ENCODE assay signal across 1 cellular context in genomic region chr11:48025983-48026340, GRCh38.
A peak's percentile ranks its signal among the peaks of the same experiment; 100 is the strongest.
TF ChIP-seq lines count a peak whose summit lies in the region.

No MANE protein-coding gene starts in this region.

TF ChIP-seq in HepG2, 621 proteins besides CTCF, POLR2A, EP300 and RAD21:
- no peak for TF ChIP-seq ATF6 (CRISPR knock-in tag; conservative IDR thresholded peaks at IDR 0.05)
- TF ChIP-seq ETS1 (CRISPR knock-in tag; IDR thresholded peaks at IDR 0.05): no peak
- TF ChIP-seq ATF7 (IDR thresholded peaks at IDR 0.05): peak; percentile 74
- TF ChIP-seq ATF7 (CRISPR knock-in tag; IDR thresholded peaks at IDR 0.05): no peak
